Comparison of ENCODE assay signal across 11 cellular contexts in genomic region chr10:117131390-117132327, GRCh38. TPM values are rescaled to one million over a fixed set of nuclear protein-coding genes. Genes with fewer than 3 reads are reported as not detected.
DNase-seq lines count a peak whose midpoint lies in the region; ATAC-seq and TF ChIP-seq lines count a peak whose summit lies in the region.
"Had no signal": no experiment of that assay in that cellular context is flagged by ENCODE, and none has a peak within 500 bp of the region (broad histone marks: within the 10 kb centered on the region; RNA-seq: fewer than 3 reads in every experiment).

No MANE protein-coding gene starts in this region.

- no peaks in the 10 kb centered on the region for H3K9me3 ChIP-seq in uterus

- H4K5ac ChIP-seq in mesendoderm (ENCODE audit: low read length), result no peak overlapping the region

- H3K4me1 ChIP-seq in mesendoderm (ENCODE audit: control insufficient read depth, low read depth, low read length), result peaks cover 8% of the 10 kb centered on the region
- peaks cover 0 to 5% of the 10 kb centered on the region in 2 donors for H3K4me1 ChIP-seq in uterus

- H2AK5ac ChIP-seq in mesendoderm (ENCODE audit: low read length), result no peak overlapping the region

- peaks cover 50% of the 10 kb centered on the region for H3K27me3 ChIP-seq in mesendoderm (ENCODE audit: insufficient read depth, low read length, poor library complexity)
- H3K27me3 ChIP-seq in uterus, result peaks cover 10 to 58% of the 10 kb centered on the region in 2 donors

- no peak for TF ChIP-seq POLR2A in uterus (IDR thresholded peaks at IDR 0.05)

- no peak overlapping the region for H2BK5ac ChIP-seq in mesendoderm (ENCODE audit: low read length)

- no peaks in the 10 kb centered on the region for H3K79me1 ChIP-seq in mesendoderm (ENCODE audit: low read length)

- peak overlapping the region; percentile 19 for H3K4me2 ChIP-seq in mesendoderm (ENCODE audit: low read length)

- H3K36me3 ChIP-seq in mesendoderm (ENCODE audit: control insufficient read depth, insufficient read depth, low read length), result no peaks in the 10 kb centered on the region
- H3K36me3 ChIP-seq in uterus, result no peaks in the 10 kb centered on the region
- H3K36me3 ChIP-seq: brain microvascular endothelial cell had no signal

- H2BK15ac ChIP-seq in mesendoderm (replicated peaks; ENCODE audit: low read depth), result no peak overlapping the region

- peak; percentile 35 for DNase-seq in stimulated activated CD4-positive, alpha-beta T cell treated with anti-CD3 and anti-CD28 coated beads, Interleukin-4, amount 100 ng/mL, for 1 hour
- DNase-seq in stimulated activated CD4-positive, alpha-beta T cell treated with anti-CD3 and anti-CD28 coated beads, Interleukin-12 subunit alpha, Interleukin-12 subunit beta, amount 100 ng/mL, for 4 hours, result no peak
- no peak for DNase-seq in coronary artery (ENCODE audit: low spot score)
- DNase-seq in mesendoderm, result peak; percentile 46
- DNase-seq in activated gamma-delta T cell treated with Interleukin-2 at 50 U/mL for 16 hours, result no peak
- DNase-seq in midbrain (lab: John Stamatoyannopoulos, UW), result no peak
- DNase-seq in uterus, result no peak
- DNase-seq: brain microvascular endothelial cell, NCI-H69 had no signal

- TF ChIP-seq CTCF in coronary artery (IDR thresholded peaks at IDR 0.05) (no peak), uterus (IDR thresholded peaks at IDR 0.05) (no peak)

- no peak overlapping the region for H3K27ac ChIP-seq in coronary artery
- H3K27ac ChIP-seq in mesendoderm (ENCODE audit: low read depth, low read length), result no peak overlapping the region
- H3K27ac ChIP-seq in uterus, result no peak overlapping the region
- H3K27ac ChIP-seq: brain microvascular endothelial cell had no signal

- no peak for ATAC-seq in GM21515 (IDR thresholded peaks at IDR 0.05; ENCODE audit: unreplicated experiment)

- intact Hi-C loops in uterus (cut with DNase I; ENCODE audit: low total_unique reads), result no loop called here

- peak overlapping the region; percentile 2 for H3K56ac ChIP-seq in mesendoderm (ENCODE audit: low read length)

- no peak overlapping the region for H4K8ac ChIP-seq in mesendoderm (ENCODE audit: low read depth, low read length)

- H3K4ac ChIP-seq in mesendoderm (ENCODE audit: low read depth, low read length), result no peak overlapping the region

- peak overlapping the region; percentile 43 for H3K4me3 ChIP-seq in coronary artery
- H3K4me3 ChIP-seq in mesendoderm (ENCODE audit: low read length), result peak overlapping the region; percentile 31
- H3K4me3 ChIP-seq in uterus, result no peak overlapping the region

- no peak overlapping the region for H3K23ac ChIP-seq in mesendoderm (ENCODE audit: low read length)

- WGBS in mesendoderm (ENCODE audit: extremely low coverage, insufficient coverage, low lambda C conversion rate), result no CpG with 5 or more reads among the region's 47 CpGs

- no peaks in the 10 kb centered on the region for H3K79me2 ChIP-seq in mesendoderm (ENCODE audit: control insufficient read depth, insufficient read depth, low read length)

- H3K9ac ChIP-seq in mesendoderm (ENCODE audit: low read length), result peak overlapping the region; percentile 26

- H3K18ac ChIP-seq in mesendoderm (ENCODE audit: low read length), result no peak overlapping the region

- H2BK120ac ChIP-seq in mesendoderm (ENCODE audit: low read depth, low read length), result no peak overlapping the region

RNA-seq across cellular contexts. Expression of gene VAX1, which starts 6.4 kb away (rescaled TPM):
- polyA plus RNA-seq in mesendoderm (2013, experiment 1 of 2), result 0.14 TPM
- 0.15 TPM for polyA plus RNA-seq in mesendoderm (2013, experiment 2 of 2)
- total RNA-seq in uterus, result not detected
- total RNA-seq: subcutaneous adipose tissue had no signal

Comparison
In these comparisons a context has a peak if more than half of its experiments do, and no peak if none do; other contexts are left out.
1. DNase-seq: peak in stimulated activated CD4-positive, alpha-beta T cell treated with anti-CD3 and anti-CD28 coated beads, Interleukin-4, amount 100 ng/mL, for 1 hour (single experiment) and mesendoderm (single experiment); none in stimulated activated CD4-positive, alpha-beta T cell treated with anti-CD3 and anti-CD28 coated beads, Interleukin-12 subunit alpha, Interleukin-12 subunit beta, amount 100 ng/mL, for 4 hours (single experiment), coronary artery (single experiment), activated gamma-delta T cell treated with Interleukin-2 at 50 U/mL for 16 hours (single experiment), midbrain (single experiment) and uterus (0 of 2).
2. H3K4me3 ChIP-seq: peak in coronary artery (single experiment) and mesendoderm (single experiment); none in uterus (0 of 2).